ENCODE assay signal across 27 cellular contexts in the genomic region with DNA sequence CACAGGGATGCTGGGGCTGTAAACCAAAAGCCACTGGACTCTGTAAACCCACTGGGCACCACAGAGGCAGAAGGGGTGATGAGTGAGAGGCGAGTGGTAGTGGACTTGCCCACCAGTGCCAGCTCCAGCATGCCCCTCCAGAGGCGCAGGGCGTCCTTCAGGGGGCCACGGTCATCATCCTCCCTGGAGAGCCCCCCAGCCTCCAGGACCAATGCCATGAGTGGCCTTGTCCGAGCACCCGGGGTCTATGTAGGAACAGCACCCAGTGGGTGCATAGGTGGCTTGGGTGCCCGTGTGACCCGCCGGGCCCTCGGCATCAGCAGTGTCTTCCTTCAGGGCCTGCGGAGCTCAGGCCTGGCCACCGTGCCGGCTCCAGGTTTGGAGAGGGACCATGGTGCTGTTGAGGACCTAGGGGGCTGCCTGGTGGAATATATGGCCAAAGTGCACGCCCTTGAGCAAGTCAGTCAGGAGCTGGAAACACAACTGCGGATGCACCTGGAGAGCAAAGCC. TPM values are rescaled to one million over a fixed set of nuclear protein-coding genes. Genes with fewer than 3 reads are reported as not detected.
"Had no signal": no experiment of that assay in that cellular context is flagged by ENCODE, and none has a peak within 500 bp of the region (broad histone marks: within the 10 kb centered on the region; RNA-seq: fewer than 3 reads in every experiment).

TSS of gene BFSP2 (plus strand) at position 51 of the 510 bp plus-strand sequence. CDS start at position 79, 28 bp downstream.

- H3K4me3 Mint-ChIP-seq: IgD-negative memory B cell had no signal

- H3K4me1 ChIP-seq: Peyer's patch had no signal

- DNase-seq: MG63, NCI-H1092, NCI-H1105 treated with DMSO at 0.1 percent for 48 hours, NCI-H1417 treated with DMSO at 0.1 percent for 48 hours, NCI-H187, NCI-H2029, NCI-H2081 treated with DMSO at 0.1 percent for 48 hours, NCI-H2171, NCI-H226, NCI-H446, NCI-H510A, NCI-H524 treated with DMSO at 0.1 percent for 48 hours, NCI-H69, NCI-H774, PC-3, Peyer's patch, SHP77 treated with DMSO at 0.1 percent for 48 hours, SJCRH30 had no signal

- H3K36me3 ChIP-seq: MG63, Peyer's patch, SJCRH30 had no signal

- ATAC-seq: K562, PC-3, Right ventricle myocardium inferior, SK-N-SH treated with all-trans-retinoic acid at 6 μM for 48 hours had no signal

- FAIRE-seq: HTR-8/SVneo, K562 had no signal

- H3K27me3 ChIP-seq: MG63, Peyer's patch, SJCRH30 had no signal

- H3K27ac ChIP-seq: HL-60, KMS-11, Peyer's patch, SJCRH30 had no signal

- H3K36me3 Mint-ChIP-seq: IgD-negative memory B cell had no signal

- H3K4me3 ChIP-seq: K562, MG63, Peyer's patch, SJCRH30 had no signal

- H3K9me3 ChIP-seq: MG63, Peyer's patch, SJCRH30 had no signal

- H3K27me3 Mint-ChIP-seq: IgD-negative memory B cell had no signal

- H3K4me2 ChIP-seq: KMS-11 had no signal

- H3K9ac ChIP-seq: KMS-11 had no signal

RNA-seq across cellular contexts. Expression of gene BFSP2, which starts in this region (rescaled TPM):
- total RNA-seq: K562, LHCN-M2, PC-3, Peyer's patch, Right ventricle myocardium inferior, RPMI7951, SJCRH30 had no signal
- polyA plus RNA-seq: K562 had no signal
